In the genomic region with DNA sequence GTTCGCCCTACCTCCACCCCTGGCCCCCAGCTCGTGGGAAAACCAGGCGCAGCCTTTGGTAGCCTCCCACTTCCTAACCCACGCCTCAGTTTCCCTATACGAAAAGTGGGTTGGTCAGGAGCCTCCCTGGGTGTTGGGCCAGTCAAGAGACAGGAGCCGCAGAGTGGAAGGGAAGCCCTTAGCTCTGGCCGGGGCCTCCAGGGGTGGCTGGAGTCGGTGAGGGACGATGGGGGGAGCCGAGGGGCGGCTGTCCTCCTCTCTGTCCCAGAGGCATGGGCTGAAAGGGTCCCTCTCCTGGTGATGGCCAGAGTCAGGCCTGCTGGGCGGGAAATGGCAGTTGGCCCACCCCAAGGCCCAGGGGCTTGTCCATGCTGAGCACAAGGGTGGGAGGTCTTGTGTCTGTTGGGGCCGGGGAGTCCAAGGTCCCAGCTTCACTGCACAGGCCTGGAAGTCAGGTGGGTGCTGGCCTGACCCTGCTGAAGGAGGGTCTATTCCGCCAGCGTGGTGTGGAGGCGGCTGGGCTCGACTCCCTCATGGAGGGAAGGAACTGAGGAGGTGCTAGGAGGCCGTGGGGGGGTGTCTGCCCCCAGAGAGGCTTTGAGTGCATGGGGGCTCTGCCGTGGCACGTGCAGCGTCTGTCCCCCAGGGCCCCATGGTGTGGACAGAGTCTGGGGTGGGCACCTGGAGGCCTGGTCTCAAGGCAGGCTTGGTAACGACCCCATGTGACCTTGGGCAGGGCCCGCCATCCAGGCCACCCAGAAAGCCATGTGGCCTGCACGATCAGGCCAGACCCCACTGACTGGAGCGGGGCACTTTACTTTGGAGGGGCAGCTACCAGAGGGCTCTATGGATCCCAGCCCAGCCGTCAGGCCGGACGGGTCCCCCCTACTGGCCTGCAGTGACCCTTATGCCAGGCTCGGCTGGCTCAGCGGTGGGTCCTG, we compare ENCODE assay signal across 8 cellular contexts. TPM values are rescaled to one million over a fixed set of nuclear protein-coding genes. Genes with fewer than 3 reads are reported as not detected.
A peak's percentile ranks its signal among the peaks of the same experiment; 100 is the strongest.
DNase-seq lines count a peak whose midpoint lies in the region; ATAC-seq and TF ChIP-seq lines count a peak whose summit lies in the region.

No MANE protein-coding gene starts in this region.

- no peak for ATAC-seq in activated CD8-positive, alpha-beta memory T cell treated with anti-CD3 and anti-CD28 coated beads, Interleukin-2, amount 10 ng/mL, durations not matched to agents 7 days and 5 days
- ATAC-seq in right lobe of liver (no peak), foreskin keratinocyte (no peak), HG03039 (IDR thresholded peaks at IDR 0.05; ENCODE audit: unreplicated experiment) (no peak)

- H3K27ac ChIP-seq in right lobe of liver (peak overlapping the region; percentile 80 to 95 (median 87)), tibial nerve (peak overlapping the region; percentile 69 to 95 (median 90)), foreskin keratinocyte (no peak overlapping the region)

- no peaks in the 10 kb centered on the region for H3K27me3 Mint-ChIP-seq in activated CD8-positive, alpha-beta memory T cell treated with anti-CD3 and anti-CD28 coated beads, Interleukin-2, amount 10 ng/mL, durations not matched to agents 7 days and 5 days

- H3K4me1 ChIP-seq in right lobe of liver (peaks cover 0 to 14% (median 3%) of the 10 kb centered on the region in 4 donors), tibial nerve (peaks cover 0 to 61% (median 30%) of the 10 kb centered on the region in 4 donors), foreskin keratinocyte (no peaks in the 10 kb centered on the region)

- DNase-seq in activated CD8-positive, alpha-beta memory T cell treated with anti-CD3 and anti-CD28 coated beads, Interleukin-2, amount 10 ng/mL, durations not matched to agents 7 days and 5 days = peak; percentile 52
- no peak for DNase-seq in activated CD8-positive, alpha-beta memory T cell treated with anti-CD3 and anti-CD28 coated beads, Interleukin-2, amount 50 U/mL, for 48 hours
- DNase-seq in astrocyte of the cerebellum (ENCODE audit: low read depth) (no peak), right lobe of liver (peak in 2 of 3 donors; percentile 62 to 69), tibial nerve (ENCODE audit: low spot score in 2 of 2) (no peak), foreskin keratinocyte (no peak), cerebellar nuclear complex (lab: John Stamatoyannopoulos, UW) (no peak)

- H3K27me3 ChIP-seq in right lobe of liver = no peaks in the 10 kb centered on the region
- peaks cover 0 to 14% of the 10 kb centered on the region in 2 donors for H3K27me3 ChIP-seq in tibial nerve
- no peaks in the 10 kb centered on the region for H3K27me3 ChIP-seq in foreskin keratinocyte

- no peak for TF ChIP-seq POLR2A in right lobe of liver (IDR thresholded peaks at IDR 0.05)
- no peak for TF ChIP-seq POLR2A in tibial nerve (IDR thresholded peaks at IDR 0.05)

- in situ Hi-C loops in astrocyte of the cerebellum (cut with HindIII; ENCODE audit: low sequenced_read_pairs) = no loop called here

- CTCF ChIA-PET in activated CD8-positive, alpha-beta memory T cell treated with anti-CD3 and anti-CD28 coated beads, Interleukin-2, amount 10 ng/mL, durations not matched to agents 7 days and 5 days (lab: Charles Lee) = interaction anchor here (0.7 to 2.8 kb wide), 8 partner anchors 8 to 62 kb away, joined by 3 to 14 read pairs (median 4); no protein-coding TSS in a partner anchor

- H3K36me3 ChIP-seq in right lobe of liver (no peaks in the 10 kb centered on the region), tibial nerve (no peaks in the 10 kb centered on the region)

- peaks cover 3% of the 10 kb centered on the region for H3K36me3 Mint-ChIP-seq in activated CD8-positive, alpha-beta memory T cell treated with anti-CD3 and anti-CD28 coated beads, Interleukin-2, amount 10 ng/mL, durations not matched to agents 7 days and 5 days

- H3K4me3 ChIP-seq in astrocyte of the cerebellum (ENCODE audit: low read depth, low read length) (peak overlapping the region; percentile 76), right lobe of liver (peak overlapping the region; percentile 43 to 67 (median 52)), tibial nerve (peak overlapping the region; percentile 52 to 73 (median 68))

- intact Hi-C loops in right lobe of liver (cut with DNase I) = no loop called here

- peak overlapping the region; percentile 87 for H3K27ac Mint-ChIP-seq in activated CD8-positive, alpha-beta memory T cell treated with anti-CD3 and anti-CD28 coated beads, Interleukin-2, amount 10 ng/mL, durations not matched to agents 7 days and 5 days

- TF ChIP-seq EP300 in tibial nerve (IDR thresholded peaks at IDR 0.05) = no peak

- H3K4me1 Mint-ChIP-seq in activated CD8-positive, alpha-beta memory T cell treated with anti-CD3 and anti-CD28 coated beads, Interleukin-2, amount 10 ng/mL, durations not matched to agents 7 days and 5 days = peaks cover 22% of the 10 kb centered on the region

- H3K9me3 Mint-ChIP-seq in activated CD8-positive, alpha-beta memory T cell treated with anti-CD3 and anti-CD28 coated beads, Interleukin-2, amount 10 ng/mL, durations not matched to agents 7 days and 5 days (ENCODE audit: low read depth) = no peaks in the 10 kb centered on the region

- WGBS in right lobe of liver (ENCODE audit: insufficient coverage, low coverage, low lambda C conversion rate, missing lambda C conversion rate) = no CpG with 5 or more reads among the region's 30 CpGs
- WGBS in tibial nerve, 2 donors = 49 to 65% methylated on average over 19 to 21 of the region's 30 CpGs

- H3K4me3 Mint-ChIP-seq in activated CD8-positive, alpha-beta memory T cell treated with anti-CD3 and anti-CD28 coated beads, Interleukin-2, amount 10 ng/mL, durations not matched to agents 7 days and 5 days = peak overlapping the region; percentile 87

- TF ChIP-seq CTCF in astrocyte of the cerebellum (IDR thresholded peaks at IDR 0.05; ENCODE audit: low read depth, low read length, missing control alignments) (no peak), right lobe of liver (IDR thresholded peaks at IDR 0.05) (no peak), tibial nerve (IDR thresholded peaks at IDR 0.05) (no peak), foreskin keratinocyte (conservative IDR thresholded peaks at IDR 0.05) (no peak)

- no peaks in the 10 kb centered on the region for H3K9me3 ChIP-seq in right lobe of liver
- H3K9me3 ChIP-seq in tibial nerve = no peaks in the 10 kb centered on the region

RNA-seq across cellular contexts. Expression of a gene that starts 1.1 kb away (rescaled TPM):
- 100 to 1,000 TPM; 119 to 148 TPM for total RNA-seq in activated CD8-positive, alpha-beta memory T cell treated with anti-CD3 and anti-CD28 coated beads, Interleukin-2, amount 10 ng/mL, durations not matched to agents 7 days and 5 days
- 10 to 100 TPM in 2 of 6 experiments, 1 to 10 TPM in 4; 4.1 to 34.0 (median 7.3) TPM for total RNA-seq in right lobe of liver
- 10 to 100 TPM; 10.5 to 36.0 (median 21.4) TPM for total RNA-seq in tibial nerve
- 40.9 and 44.3 TPM in 2 replicates for total RNA-seq in foreskin keratinocyte
- polyA plus RNA-seq in foreskin keratinocyte = 47.5 and 54.7 TPM in 2 replicates

RNA-seq across cellular contexts. Expression of a gene that starts 17.3 kb away (rescaled TPM):
- total RNA-seq in activated CD8-positive, alpha-beta memory T cell treated with anti-CD3 and anti-CD28 coated beads, Interleukin-2, amount 10 ng/mL, durations not matched to agents 7 days and 5 days = 10 to 100 TPM; 70.2 to 73.9 TPM
- total RNA-seq in right lobe of liver = 10 to 100 TPM; 10.1 to 37.4 (median 17.2) TPM
- total RNA-seq in tibial nerve = 10 to 100 TPM; 33.5 to 91.2 (median 47.9) TPM
- total RNA-seq in foreskin keratinocyte = 19.5 TPM in 2 replicates
- polyA plus RNA-seq in foreskin keratinocyte = 17.9 and 18.3 TPM in 2 replicates

RNA-seq across cellular contexts. Expression of a gene that starts 43.5 kb away (rescaled TPM):
- 100 to 1,000 TPM; 120 to 139 TPM for total RNA-seq in activated CD8-positive, alpha-beta memory T cell treated with anti-CD3 and anti-CD28 coated beads, Interleukin-2, amount 10 ng/mL, durations not matched to agents 7 days and 5 days
- 10 to 100 TPM; 32.7 to 73.0 (median 45.9) TPM for total RNA-seq in right lobe of liver
- 100 to 1,000 TPM in 3 of 4 donors, 10 to 100 TPM in 1; 93.9 to 160 (median 124) TPM for total RNA-seq in tibial nerve
- total RNA-seq in foreskin keratinocyte = 57.7 and 62.8 TPM in 2 replicates
- 75.6 and 81.9 TPM in 2 replicates for polyA plus RNA-seq in foreskin keratinocyte

Comparison
In these comparisons a context has a peak if more than half of its experiments do, and no peak if none do; other contexts are left out.
1. DNase-seq: peak in activated CD8-positive, alpha-beta memory T cell treated with anti-CD3 and anti-CD28 coated beads, Interleukin-2, amount 10 ng/mL, durations not matched to agents 7 days and 5 days (single experiment) and right lobe of liver (2 of 3); none in activated CD8-positive, alpha-beta memory T cell treated with anti-CD3 and anti-CD28 coated beads, Interleukin-2, amount 50 U/mL, for 48 hours (single experiment), astrocyte of the cerebellum (single experiment), tibial nerve (0 of 2), foreskin keratinocyte (0 of 2) and cerebellar nuclear complex (0 of 2).
2. Peak in every context shown above with its lines, with median percentiles within 50 percentile points of each other: H3K4me3 ChIP-seq.